In the genomic region with DNA sequence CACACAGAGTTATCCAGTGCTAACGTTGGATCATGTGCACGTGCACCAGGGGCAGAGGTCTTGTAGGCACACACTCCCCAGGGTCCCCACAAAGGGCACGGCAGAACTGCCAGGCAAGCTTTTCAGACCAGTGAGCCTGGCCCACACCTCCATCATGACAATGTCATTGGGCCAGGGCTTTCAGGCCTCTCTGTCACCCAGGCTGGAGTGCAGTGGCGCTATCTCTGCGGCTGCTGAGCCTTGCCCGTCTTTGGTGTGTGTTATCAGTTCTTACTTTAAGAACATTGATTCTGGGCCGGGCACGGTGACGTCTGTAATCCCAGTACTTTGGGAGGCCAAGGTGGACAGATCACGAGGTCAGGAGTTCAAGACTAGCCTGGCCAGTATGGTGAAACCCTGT, we compare ENCODE assay signal across 22 cellular contexts. TPM values are rescaled to one million over a fixed set of nuclear protein-coding genes. Genes with fewer than 3 reads are reported as not detected.
A peak's percentile ranks its signal among the peaks of the same experiment; 100 is the strongest.
DNase-seq lines count a peak whose midpoint lies in the region; ATAC-seq and TF ChIP-seq lines count a peak whose summit lies in the region.
"Had no signal": no experiment of that assay in that cellular context is flagged by ENCODE, and none has a peak within 500 bp of the region (broad histone marks: within the 10 kb centered on the region; RNA-seq: fewer than 3 reads in every experiment).

No MANE protein-coding gene starts in this region.

- ATAC-seq in left ventricle myocardium superior: peak; percentile 60
- ATAC-seq: A549, GM12878, HCT116 had no signal

- no peaks in the 10 kb centered on the region for H3K27me3 ChIP-seq in OCI-LY1 (ENCODE audit: insufficient read depth, low read length)
- H3K27me3 ChIP-seq: BE2C had no signal

- no peak for DNase-seq in left ventricle myocardium superior
- no peak for DNase-seq in cardiac septum (ENCODE audit: low spot score)
- DNase-seq in posterior vena cava (ENCODE audit: low spot score): peak; percentile 46
- DNase-seq in endothelial cell (ENCODE audit: low spot score): no peak
- DNase-seq in activated naive CD8-positive, alpha-beta T cell treated with anti-CD3 and anti-CD28 coated beads for 36 hours: no peak
- DNase-seq in C1 segment of cervical spinal cord (lab: John Stamatoyannopoulos, UW): no peak
- DNase-seq: 8988T; ACHN; AML-193; BE2C; CD4-positive, alpha-beta T cell; CD8-positive, alpha-beta memory T cell; DMS 273 treated with DMSO at 0.1 percent for 48 hours; DMS79; EL; GDM1; GM23248 had no signal

- no peaks in the 10 kb centered on the region for H3F3A ChIP-seq in OCI-LY1 (ENCODE audit: insufficient read depth, low read length)

- H3K36me3 ChIP-seq in OCI-LY1 (ENCODE audit: insufficient read depth, low read length): peaks cover 26% of the 10 kb centered on the region; the same call in 1 of the 2 replicates

- no peak overlapping the region for H2AFZ ChIP-seq in OCI-LY1 (ENCODE audit: low read length)
- H2AFZ ChIP-seq: GM23248 had no signal

- no peaks in the 10 kb centered on the region for H3K27me3 Mint-ChIP-seq in endothelial cell (ENCODE audit: unreplicated experiment)
- H3K27me3 Mint-ChIP-seq in activated naive CD8-positive, alpha-beta T cell treated with anti-CD3 and anti-CD28 coated beads for 36 hours: no peaks in the 10 kb centered on the region
- H3K27me3 Mint-ChIP-seq: CD4-positive, alpha-beta T cell; CD8-positive, alpha-beta memory T cell had no signal

- no peaks in the 10 kb centered on the region for H3K4me1 Mint-ChIP-seq in endothelial cell (ENCODE audit: unreplicated experiment)
- no peaks in the 10 kb centered on the region for H3K4me1 Mint-ChIP-seq in activated naive CD8-positive, alpha-beta T cell treated with anti-CD3 and anti-CD28 coated beads for 36 hours
- H3K4me1 Mint-ChIP-seq: CD8-positive, alpha-beta memory T cell had no signal

- H3K4me1 ChIP-seq in OCI-LY1 (ENCODE audit: insufficient read depth, low read length, severe bottlenecking): peaks cover 67% of the 10 kb centered on the region
- H3K4me1 ChIP-seq: A549 had no signal

- TF ChIP-seq CTCF in OCI-LY1 (IDR thresholded peaks at IDR 0.05; ENCODE audit: low read length) (no peak), endothelial cell (IDR thresholded peaks at IDR 0.05; ENCODE audit: unreplicated experiment) (no peak)

- H3K36me3 Mint-ChIP-seq in endothelial cell (ENCODE audit: low read depth, unreplicated experiment): peaks cover 14% of the 10 kb centered on the region
- peaks cover 2% of the 10 kb centered on the region for H3K36me3 Mint-ChIP-seq in activated naive CD8-positive, alpha-beta T cell treated with anti-CD3 and anti-CD28 coated beads for 36 hours

- no peak overlapping the region for H3K4me3 Mint-ChIP-seq in endothelial cell (ENCODE audit: unreplicated experiment)
- H3K4me3 Mint-ChIP-seq in activated naive CD8-positive, alpha-beta T cell treated with anti-CD3 and anti-CD28 coated beads for 36 hours: no peak overlapping the region
- H3K4me3 Mint-ChIP-seq: CD4-positive, alpha-beta T cell; CD8-positive, alpha-beta memory T cell had no signal

- peak overlapping the region; percentile 32 for H3K27ac ChIP-seq in OCI-LY1 (ENCODE audit: low read depth, low read length, poor library complexity, severe bottlenecking)
- H3K27ac ChIP-seq: A549, C4-2B, GM23248 had no signal

- no peaks in the 10 kb centered on the region for H3K79me2 ChIP-seq in OCI-LY1 (ENCODE audit: insufficient read depth, low read length)

- no peaks in the 10 kb centered on the region for H3K9me2 ChIP-seq in OCI-LY1 (ENCODE audit: low read depth, low read length)

- H4K20me1 ChIP-seq in OCI-LY1 (ENCODE audit: insufficient read depth, low read length): no peaks in the 10 kb centered on the region

- H3K9ac ChIP-seq in OCI-LY1 (ENCODE audit: low read length): no peak overlapping the region
- H3K9ac ChIP-seq: GM23248 had no signal

- no peaks in the 10 kb centered on the region for H3K9me3 ChIP-seq in OCI-LY1 (ENCODE audit: low read length)
- H3K9me3 ChIP-seq: A549, BE2C had no signal

- no peaks in the 10 kb centered on the region for H3K9me3 Mint-ChIP-seq in endothelial cell (ENCODE audit: unreplicated experiment)
- H3K9me3 Mint-ChIP-seq in activated naive CD8-positive, alpha-beta T cell treated with anti-CD3 and anti-CD28 coated beads for 36 hours: no peaks in the 10 kb centered on the region
- H3K9me3 Mint-ChIP-seq: CD4-positive, alpha-beta T cell; CD8-positive, alpha-beta memory T cell had no signal

- no peak overlapping the region for H3K4me2 ChIP-seq in OCI-LY1 (ENCODE audit: low read length)
- H3K4me2 ChIP-seq: A549 had no signal

- H3K27ac Mint-ChIP-seq in endothelial cell (ENCODE audit: unreplicated experiment): no peak overlapping the region
- no peak overlapping the region for H3K27ac Mint-ChIP-seq in activated naive CD8-positive, alpha-beta T cell treated with anti-CD3 and anti-CD28 coated beads for 36 hours
- H3K27ac Mint-ChIP-seq: CD4-positive, alpha-beta T cell had no signal

- intact Hi-C loops in left ventricle myocardium superior (cut with micrococcal nuclease) (no loop called here), cardiac septum (cut with DNase I) (no loop called here), posterior vena cava (cut with DNase I) (no loop called here)

- H3K4me3 ChIP-seq in OCI-LY1 (ENCODE audit: low read depth, low read length, poor library complexity, severe bottlenecking): no peak overlapping the region
- H3K4me3 ChIP-seq: A549, GM12878, GM23248 had no signal

RNA-seq across cellular contexts. Expression of a gene that starts 44.2 kb away (rescaled TPM):
- total RNA-seq in left ventricle myocardium superior: 8.4 TPM
- 11.3 TPM for total RNA-seq in cardiac septum
- total RNA-seq in posterior vena cava: 10 to 100 TPM; 22.5 to 22.7 TPM
- total RNA-seq in endothelial cell (ENCODE audit: unreplicated experiment): 8.2 TPM
- 10 to 100 TPM; 17.8 to 18.5 TPM for total RNA-seq in activated naive CD8-positive, alpha-beta T cell treated with anti-CD3 and anti-CD28 coated beads for 36 hours

RNA-seq across cellular contexts. Expression of a gene that starts 57.1 kb away (rescaled TPM):
- total RNA-seq in left ventricle myocardium superior (4.8 TPM), cardiac septum (15.8 TPM), posterior vena cava (1 to 10 TPM; 2.7 to 8.7 TPM), endothelial cell (ENCODE audit: unreplicated experiment) (91.1 TPM)
- 10 to 100 TPM; 29.6 to 30.6 TPM for total RNA-seq in activated naive CD8-positive, alpha-beta T cell treated with anti-CD3 and anti-CD28 coated beads for 36 hours
